1 cellular context compared by ENCODE assay signal in the genomic region with DNA sequence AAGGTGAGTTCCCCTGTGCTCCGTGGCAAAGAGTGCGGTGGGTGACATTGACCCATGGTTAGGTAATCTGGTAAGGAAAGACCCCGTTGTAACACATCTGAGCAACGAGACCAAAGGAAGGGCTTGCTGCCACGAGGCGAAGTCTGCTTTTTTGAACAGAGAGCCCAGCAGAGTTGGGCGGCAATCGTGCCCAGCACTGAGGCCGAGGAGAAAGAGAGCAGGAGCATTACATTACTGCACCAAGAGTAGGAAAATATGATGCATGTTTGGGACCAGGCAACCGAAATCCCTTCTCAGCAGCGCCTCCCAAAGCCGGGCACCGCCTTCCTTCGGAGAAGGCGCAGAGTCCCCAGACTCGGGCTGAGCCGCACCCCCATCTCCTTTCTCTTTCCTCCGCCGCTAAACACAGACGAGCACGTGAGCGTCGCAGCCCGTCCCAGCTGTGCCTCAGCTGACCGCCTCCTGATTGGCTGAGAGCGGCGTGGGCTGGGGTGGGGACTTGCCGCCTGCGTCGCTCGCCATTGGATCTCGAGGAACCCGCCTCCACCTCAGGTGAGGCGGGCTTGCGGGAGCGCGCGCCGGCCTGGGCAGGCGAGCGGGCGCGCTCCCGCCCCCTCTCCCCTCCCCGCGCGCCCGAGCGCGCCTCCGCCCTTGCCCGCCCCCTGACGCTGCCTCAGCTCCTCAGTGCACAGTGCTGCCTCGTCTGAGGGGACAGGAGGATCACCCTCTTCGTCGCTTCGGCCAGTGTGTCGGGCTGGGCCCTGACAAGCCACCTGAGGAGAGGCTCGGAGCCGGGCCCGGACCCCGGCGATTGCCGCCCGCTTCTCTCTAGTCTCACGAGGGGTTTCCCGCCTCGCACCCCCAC.
TF ChIP-seq lines count a peak whose summit lies in the region.

A gene (plus strand): TSS at position 684 of the 865 bp plus-strand sequence. CDS start 292 bp downstream, outside the sequence.

TF ChIP-seq in K562, 482 proteins besides CTCF, POLR2A, EP300 and RAD21 (continued from another document and continues in another):
- TF ChIP-seq, protein P1, sequence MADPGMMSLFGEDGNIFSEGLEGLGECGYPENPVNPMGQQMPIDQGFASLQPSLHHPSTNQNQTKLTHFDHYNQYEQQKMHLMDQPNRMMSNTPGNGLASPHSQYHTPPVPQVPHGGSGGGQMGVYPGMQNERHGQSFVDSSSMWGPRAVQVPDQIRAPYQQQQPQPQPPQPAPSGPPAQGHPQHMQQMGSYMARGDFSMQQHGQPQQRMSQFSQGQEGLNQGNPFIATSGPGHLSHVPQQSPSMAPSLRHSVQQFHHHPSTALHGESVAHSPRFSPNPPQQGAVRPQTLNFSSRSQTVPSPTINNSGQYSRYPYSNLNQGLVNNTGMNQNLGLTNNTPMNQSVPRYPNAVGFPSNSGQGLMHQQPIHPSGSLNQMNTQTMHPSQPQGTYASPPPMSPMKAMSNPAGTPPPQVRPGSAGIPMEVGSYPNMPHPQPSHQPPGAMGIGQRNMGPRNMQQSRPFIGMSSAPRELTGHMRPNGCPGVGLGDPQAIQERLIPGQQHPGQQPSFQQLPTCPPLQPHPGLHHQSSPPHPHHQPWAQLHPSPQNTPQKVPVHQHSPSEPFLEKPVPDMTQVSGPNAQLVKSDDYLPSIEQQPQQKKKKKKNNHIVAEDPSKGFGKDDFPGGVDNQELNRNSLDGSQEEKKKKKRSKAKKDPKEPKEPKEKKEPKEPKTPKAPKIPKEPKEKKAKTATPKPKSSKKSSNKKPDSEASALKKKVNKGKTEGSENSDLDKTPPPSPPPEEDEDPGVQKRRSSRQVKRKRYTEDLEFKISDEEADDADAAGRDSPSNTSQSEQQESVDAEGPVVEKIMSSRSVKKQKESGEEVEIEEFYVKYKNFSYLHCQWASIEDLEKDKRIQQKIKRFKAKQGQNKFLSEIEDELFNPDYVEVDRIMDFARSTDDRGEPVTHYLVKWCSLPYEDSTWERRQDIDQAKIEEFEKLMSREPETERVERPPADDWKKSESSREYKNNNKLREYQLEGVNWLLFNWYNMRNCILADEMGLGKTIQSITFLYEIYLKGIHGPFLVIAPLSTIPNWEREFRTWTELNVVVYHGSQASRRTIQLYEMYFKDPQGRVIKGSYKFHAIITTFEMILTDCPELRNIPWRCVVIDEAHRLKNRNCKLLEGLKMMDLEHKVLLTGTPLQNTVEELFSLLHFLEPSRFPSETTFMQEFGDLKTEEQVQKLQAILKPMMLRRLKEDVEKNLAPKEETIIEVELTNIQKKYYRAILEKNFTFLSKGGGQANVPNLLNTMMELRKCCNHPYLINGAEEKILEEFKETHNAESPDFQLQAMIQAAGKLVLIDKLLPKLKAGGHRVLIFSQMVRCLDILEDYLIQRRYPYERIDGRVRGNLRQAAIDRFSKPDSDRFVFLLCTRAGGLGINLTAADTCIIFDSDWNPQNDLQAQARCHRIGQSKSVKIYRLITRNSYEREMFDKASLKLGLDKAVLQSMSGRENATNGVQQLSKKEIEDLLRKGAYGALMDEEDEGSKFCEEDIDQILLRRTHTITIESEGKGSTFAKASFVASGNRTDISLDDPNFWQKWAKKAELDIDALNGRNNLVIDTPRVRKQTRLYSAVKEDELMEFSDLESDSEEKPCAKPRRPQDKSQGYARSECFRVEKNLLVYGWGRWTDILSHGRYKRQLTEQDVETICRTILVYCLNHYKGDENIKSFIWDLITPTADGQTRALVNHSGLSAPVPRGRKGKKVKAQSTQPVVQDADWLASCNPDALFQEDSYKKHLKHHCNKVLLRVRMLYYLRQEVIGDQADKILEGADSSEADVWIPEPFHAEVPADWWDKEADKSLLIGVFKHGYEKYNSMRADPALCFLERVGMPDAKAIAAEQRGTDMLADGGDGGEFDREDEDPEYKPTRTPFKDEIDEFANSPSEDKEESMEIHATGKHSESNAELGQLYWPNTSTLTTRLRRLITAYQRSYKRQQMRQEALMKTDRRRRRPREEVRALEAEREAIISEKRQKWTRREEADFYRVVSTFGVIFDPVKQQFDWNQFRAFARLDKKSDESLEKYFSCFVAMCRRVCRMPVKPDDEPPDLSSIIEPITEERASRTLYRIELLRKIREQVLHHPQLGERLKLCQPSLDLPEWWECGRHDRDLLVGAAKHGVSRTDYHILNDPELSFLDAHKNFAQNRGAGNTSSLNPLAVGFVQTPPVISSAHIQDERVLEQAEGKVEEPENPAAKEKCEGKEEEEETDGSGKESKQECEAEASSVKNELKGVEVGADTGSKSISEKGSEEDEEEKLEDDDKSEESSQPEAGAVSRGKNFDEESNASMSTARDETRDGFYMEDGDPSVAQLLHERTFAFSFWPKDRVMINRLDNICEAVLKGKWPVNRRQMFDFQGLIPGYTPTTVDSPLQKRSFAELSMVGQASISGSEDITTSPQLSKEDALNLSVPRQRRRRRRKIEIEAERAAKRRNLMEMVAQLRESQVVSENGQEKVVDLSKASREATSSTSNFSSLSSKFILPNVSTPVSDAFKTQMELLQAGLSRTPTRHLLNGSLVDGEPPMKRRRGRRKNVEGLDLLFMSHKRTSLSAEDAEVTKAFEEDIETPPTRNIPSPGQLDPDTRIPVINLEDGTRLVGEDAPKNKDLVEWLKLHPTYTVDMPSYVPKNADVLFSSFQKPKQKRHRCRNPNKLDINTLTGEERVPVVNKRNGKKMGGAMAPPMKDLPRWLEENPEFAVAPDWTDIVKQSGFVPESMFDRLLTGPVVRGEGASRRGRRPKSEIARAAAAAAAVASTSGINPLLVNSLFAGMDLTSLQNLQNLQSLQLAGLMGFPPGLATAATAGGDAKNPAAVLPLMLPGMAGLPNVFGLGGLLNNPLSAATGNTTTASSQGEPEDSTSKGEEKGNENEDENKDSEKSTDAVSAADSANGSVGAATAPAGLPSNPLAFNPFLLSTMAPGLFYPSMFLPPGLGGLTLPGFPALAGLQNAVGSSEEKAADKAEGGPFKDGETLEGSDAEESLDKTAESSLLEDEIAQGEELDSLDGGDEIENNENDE (IDR thresholded peaks at IDR 0.05; ENCODE audit: low read depth, low read length), result no peak
- TF ChIP-seq, protein P2, sequence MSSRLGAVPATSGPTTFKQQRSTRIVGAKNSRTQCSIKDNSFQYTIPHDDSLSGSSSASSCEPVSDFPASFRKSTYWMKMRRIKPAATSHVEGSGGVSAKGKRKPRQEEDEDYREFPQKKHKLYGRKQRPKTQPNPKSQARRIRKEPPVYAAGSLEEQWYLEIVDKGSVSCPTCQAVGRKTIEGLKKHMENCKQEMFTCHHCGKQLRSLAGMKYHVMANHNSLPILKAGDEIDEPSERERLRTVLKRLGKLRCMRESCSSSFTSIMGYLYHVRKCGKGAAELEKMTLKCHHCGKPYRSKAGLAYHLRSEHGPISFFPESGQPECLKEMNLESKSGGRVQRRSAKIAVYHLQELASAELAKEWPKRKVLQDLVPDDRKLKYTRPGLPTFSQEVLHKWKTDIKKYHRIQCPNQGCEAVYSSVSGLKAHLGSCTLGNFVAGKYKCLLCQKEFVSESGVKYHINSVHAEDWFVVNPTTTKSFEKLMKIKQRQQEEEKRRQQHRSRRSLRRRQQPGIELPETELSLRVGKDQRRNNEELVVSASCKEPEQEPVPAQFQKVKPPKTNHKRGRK (tag; IDR thresholded peaks at IDR 0.05), result no peak
- TF ChIP-seq TAF9B (IDR thresholded peaks at IDR 0.05; ENCODE audit: partially characterized antibody) (peak; percentile 100), L3MBTL2 (IDR thresholded peaks at IDR 0.05) (peak; percentile 96), LEF1 (IDR thresholded peaks at IDR 0.05) (peak; percentile 73), FOXK2 (conservative IDR thresholded peaks at IDR 0.05 in 1 of 2, IDR thresholded peaks at IDR 0.05 in 1 of 2; ENCODE audit: low read depth in 2 of 2) (peak; percentile 68 to 80; a peak in 2 of 4 replicates), ZNF644 (tag; IDR thresholded peaks at IDR 0.05; ENCODE audit: low read depth) (0 out of 2 replicates have a peak, but pooled peaks have one; percentile 74), MYC (IDR thresholded peaks at IDR 0.05; ENCODE audit: low read depth, low read length) (peak; percentile 63; the same call in 1 of the 2 replicates), MYC (CRISPR knock-in tag; IDR thresholded peaks at IDR 0.05; ENCODE audit: borderline replicate concordance, low read depth) (no peak), ZNF324 (CRISPR knock-in tag; IDR thresholded peaks at IDR 0.05) (no peak), NFIC (IDR thresholded peaks at IDR 0.05) (0 out of 2 replicates have a peak, but pooled peaks have one; percentile 19), MTA3 (IDR thresholded peaks at IDR 0.05; ENCODE audit: borderline replicate concordance) (0 out of 2 replicates have a peak, but pooled peaks have one; percentile 7), HMGN3 (IDR thresholded peaks at IDR 0.05; ENCODE audit: borderline replicate concordance, extremely low read depth, insufficient read length, low read depth, low read length) (peak; percentile 66), NCOA4 (IDR thresholded peaks at IDR 0.05; ENCODE audit: partially characterized antibody) (no peak), YY1 (IDR thresholded peaks at IDR 0.05; ENCODE audit: borderline replicate concordance in 1 of 3, control insufficient read depth in 1 of 3, extremely low read depth in 1 of 3, insufficient read depth in 3 of 3, insufficient read length in 1 of 3, insufficient replicate concordance in 2 of 3, low read depth in 1 of 3, low read length in 2 of 3) (peak in 1 of 3 experiments; percentile 39), POLR2B (IDR thresholded peaks at IDR 0.05; ENCODE audit: low read depth, partially characterized antibody) (peak; percentile 74), ZNF212 (CRISPR knock-in tag; IDR thresholded peaks at IDR 0.05) (no peak), ZNF239 (CRISPR knock-in tag; IDR thresholded peaks at IDR 0.05) (no peak), HNRNPLL (IDR thresholded peaks at IDR 0.05; ENCODE audit: low read depth, low read length, poor library complexity, severe bottlenecking) (no peak), SUPT5H (IDR thresholded peaks at IDR 0.05) (peak; percentile 85), TAF7 (tag; IDR thresholded peaks at IDR 0.05) (no peak), KLF1 (tag; IDR thresholded peaks at IDR 0.05) (peak; percentile 41; the same call in 1 of the 2 replicates), RBFOX2 (IDR thresholded peaks at IDR 0.05; ENCODE audit: low read depth, low read length) (peak; percentile 91), CBX8 (IDR thresholded peaks at IDR 0.05; ENCODE audit: borderline replicate concordance, extremely low read depth, low read depth, low read length, poor library complexity, severe bottlenecking) (no peak)
- TF ChIP-seq, protein P3, sequence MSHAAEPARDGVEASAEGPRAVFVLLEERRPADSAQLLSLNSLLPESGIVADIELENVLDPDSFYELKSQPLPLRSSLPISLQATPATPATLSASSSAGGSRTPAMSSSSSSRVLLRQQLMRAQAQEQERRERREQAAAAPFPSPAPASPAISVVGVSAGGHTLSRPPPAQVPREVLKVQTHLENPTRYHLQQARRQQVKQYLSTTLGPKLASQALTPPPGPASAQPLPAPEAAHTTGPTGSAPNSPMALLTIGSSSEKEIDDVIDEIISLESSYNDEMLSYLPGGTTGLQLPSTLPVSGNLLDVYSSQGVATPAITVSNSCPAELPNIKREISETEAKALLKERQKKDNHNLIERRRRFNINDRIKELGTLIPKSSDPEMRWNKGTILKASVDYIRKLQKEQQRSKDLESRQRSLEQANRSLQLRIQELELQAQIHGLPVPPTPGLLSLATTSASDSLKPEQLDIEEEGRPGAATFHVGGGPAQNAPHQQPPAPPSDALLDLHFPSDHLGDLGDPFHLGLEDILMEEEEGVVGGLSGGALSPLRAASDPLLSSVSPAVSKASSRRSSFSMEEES (CRISPR knock-in tag; IDR thresholded peaks at IDR 0.05), result peak; percentile 23; the same call in 1 of the 2 replicates
- TF ChIP-seq, protein P4, sequence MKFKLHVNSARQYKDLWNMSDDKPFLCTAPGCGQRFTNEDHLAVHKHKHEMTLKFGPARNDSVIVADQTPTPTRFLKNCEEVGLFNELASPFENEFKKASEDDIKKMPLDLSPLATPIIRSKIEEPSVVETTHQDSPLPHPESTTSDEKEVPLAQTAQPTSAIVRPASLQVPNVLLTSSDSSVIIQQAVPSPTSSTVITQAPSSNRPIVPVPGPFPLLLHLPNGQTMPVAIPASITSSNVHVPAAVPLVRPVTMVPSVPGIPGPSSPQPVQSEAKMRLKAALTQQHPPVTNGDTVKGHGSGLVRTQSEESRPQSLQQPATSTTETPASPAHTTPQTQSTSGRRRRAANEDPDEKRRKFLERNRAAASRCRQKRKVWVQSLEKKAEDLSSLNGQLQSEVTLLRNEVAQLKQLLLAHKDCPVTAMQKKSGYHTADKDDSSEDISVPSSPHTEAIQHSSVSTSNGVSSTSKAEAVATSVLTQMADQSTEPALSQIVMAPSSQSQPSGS (CRISPR knock-in tag; IDR thresholded peaks at IDR 0.05), result no peak
- TF ChIP-seq, protein P5, sequence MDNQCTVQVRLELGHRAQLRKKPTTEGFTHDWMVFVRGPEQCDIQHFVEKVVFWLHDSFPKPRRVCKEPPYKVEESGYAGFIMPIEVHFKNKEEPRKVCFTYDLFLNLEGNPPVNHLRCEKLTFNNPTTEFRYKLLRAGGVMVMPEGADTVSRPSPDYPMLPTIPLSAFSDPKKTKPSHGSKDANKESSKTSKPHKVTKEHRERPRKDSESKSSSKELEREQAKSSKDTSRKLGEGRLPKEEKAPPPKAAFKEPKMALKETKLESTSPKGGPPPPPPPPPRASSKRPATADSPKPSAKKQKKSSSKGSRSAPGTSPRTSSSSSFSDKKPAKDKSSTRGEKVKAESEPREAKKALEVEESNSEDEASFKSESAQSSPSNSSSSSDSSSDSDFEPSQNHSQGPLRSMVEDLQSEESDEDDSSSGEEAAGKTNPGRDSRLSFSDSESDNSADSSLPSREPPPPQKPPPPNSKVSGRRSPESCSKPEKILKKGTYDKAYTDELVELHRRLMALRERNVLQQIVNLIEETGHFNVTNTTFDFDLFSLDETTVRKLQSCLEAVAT (IDR thresholded peaks at IDR 0.05), result 0 out of 4 replicates have a peak, but pooled peaks of 1 of the 2 experiments have one; percentile 17
- TF ChIP-seq, protein P6, sequence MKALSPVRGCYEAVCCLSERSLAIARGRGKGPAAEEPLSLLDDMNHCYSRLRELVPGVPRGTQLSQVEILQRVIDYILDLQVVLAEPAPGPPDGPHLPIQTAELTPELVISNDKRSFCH (CRISPR knock-in tag; IDR thresholded peaks at IDR 0.05), result no peak
- TF ChIP-seq, protein P6 (tag; IDR thresholded peaks at IDR 0.05), result no peak
